Comparison of ENCODE assay signal across 30 cellular contexts in the genomic region with DNA sequence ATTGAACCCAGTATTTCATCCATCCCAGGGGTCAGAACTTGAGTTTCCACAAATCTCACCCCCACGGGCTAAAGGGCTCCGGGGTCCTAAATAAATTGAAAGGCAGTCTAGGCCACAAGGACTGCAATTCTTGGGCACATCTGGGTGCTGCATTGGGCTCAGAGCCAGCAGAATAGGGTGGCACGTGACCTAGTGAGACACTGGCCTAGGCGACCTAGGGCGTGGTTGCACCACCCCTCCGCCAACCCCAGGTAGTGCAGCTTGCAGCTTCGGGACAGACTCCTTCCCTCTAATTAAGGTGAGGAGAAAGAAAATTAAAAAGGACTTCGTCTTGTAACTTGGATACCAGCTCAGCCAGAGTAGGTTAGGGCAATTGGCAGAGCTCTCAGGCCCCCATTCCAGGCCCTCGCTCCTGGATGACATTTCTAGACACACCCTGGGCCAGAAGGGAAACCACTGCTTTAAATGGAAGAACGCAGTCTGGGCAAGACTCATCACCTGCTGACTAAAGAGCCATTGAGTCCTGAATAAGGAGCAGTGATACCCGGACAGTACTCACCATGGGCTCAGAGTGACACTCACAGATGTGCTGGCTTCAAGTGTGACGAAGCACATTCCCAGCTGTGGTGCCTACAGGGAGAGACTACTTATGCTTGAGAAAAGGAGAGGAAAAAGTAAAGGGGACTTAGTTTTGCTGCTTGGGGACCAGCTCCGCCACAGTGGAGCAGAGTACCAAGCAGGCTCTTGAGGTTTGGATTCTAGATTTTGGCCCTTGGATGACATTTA.
"Had no signal": no experiment of that assay in that cellular context is flagged by ENCODE, and none has a peak within 500 bp of the region (broad histone marks: within the 10 kb centered on the region; RNA-seq: fewer than 3 reads in every experiment).

No MANE protein-coding gene starts in this region.

- DNase-seq: activated CD4-positive, alpha-beta T cell treated with anti-CD3 and anti-CD28 coated beads, Interleukin-2, amount 10 ng/mL, durations not matched to agents 24 days and 14 days; activated CD4-positive, alpha-beta T cell treated with anti-CD3 and anti-CD28 coated beads, Interleukin-2, amount 50 U/mL, for 4 hours; activated CD4-positive, CD25-positive, alpha-beta regulatory T cell; activated CD8-positive, alpha-beta T cell treated with anti-CD3 and anti-CD28 coated beads for 36 hours; activated effector memory CD4-positive, alpha-beta T cell treated with anti-CD3 and anti-CD28 coated beads, Interleukin-2, amount 50 U/mL, for 16 hours; activated naive CD4-positive, alpha-beta T cell treated with Interleukin-2 at 50 U/mL for 16 hours; activated naive CD8-positive, alpha-beta T cell treated with anti-CD3 and anti-CD28 coated beads, Interleukin-2, amount 10 ng/mL, durations not matched to agents 7 days and 5 days; activated T-cell treated with anti-CD3 and anti-CD28 coated beads, Interleukin-2, amount 50 U/mL, for 1 hour; activated T-cell treated with anti-CD3 and anti-CD28 coated beads, Interleukin-2, amount 50 U/mL, for 72 hours; amygdala; Kasumi-1; KG1; MM.1S; MV-4-11; NCI-H1092; NCI-H1436 treated with DMSO at 0.1 percent for 48 hours; NCI-H187; NCI-H2029 treated with DMSO at 0.1 percent for 48 hours; NCI-H2107; NCI-H2171; NCI-H510A; NCI-H526; NCI-H748 treated with DMSO at 0.1 percent for 48 hours; Right ventricle myocardium superior; T1000; WERI-Rb-1 had no signal

- H3K4me3 ChIP-seq: ascending aorta, cardiac muscle cell, SK-N-MC had no signal

- H3K36me3 ChIP-seq: ascending aorta, cardiac muscle cell, WERI-Rb-1 had no signal

- H3K27ac ChIP-seq: ascending aorta, cardiac muscle cell, SK-N-MC, WERI-Rb-1 had no signal

- H3K4me1 ChIP-seq: ascending aorta had no signal

- H3K27me3 ChIP-seq: ascending aorta, cardiac muscle cell had no signal

- ATAC-seq: activated CD8-positive, alpha-beta T cell treated with anti-CD3 and anti-CD28 coated beads for 36 hours; activated T-cell treated with anti-CD3 and anti-CD28 coated beads, Interleukin-2, amount 50 U/mL, for 72 hours; activated T-helper 17 cell treated with anti-CD3 and anti-CD28 coated beads, Interleukin-2, amount 50 U/mL, for 72 hours had no signal

- H3K9me3 ChIP-seq: ascending aorta had no signal
